21 cellular contexts compared by ENCODE assay signal in genomic region chr4:138839574-138839973, GRCh38.
"Had no signal": no experiment of that assay in that cellular context is flagged by ENCODE, and none has a peak within 500 bp of the region (broad histone marks: within the 10 kb centered on the region; RNA-seq: fewer than 3 reads in every experiment).

No MANE protein-coding gene starts in this region.

- H3K27me3 ChIP-seq: SJCRH30 had no signal

- H3K4me1 ChIP-seq: SJCRH30 had no signal

- H3K4me3 ChIP-seq: SJCRH30 had no signal

- DNase-seq: activated CD4-positive, alpha-beta memory T cell treated with anti-CD3 and anti-CD28 coated beads, Interleukin-2, amount 10 ng/mL, durations not matched to agents 7 days and 5 days; activated CD4-positive, alpha-beta T cell treated with anti-CD3 and anti-CD28 coated beads for 36 hours; activated CD4-positive, alpha-beta T cell treated with anti-CD3 and anti-CD28 coated beads, Interleukin-2, amount 50 U/mL, for 1 hour; activated gamma-delta T cell; activated naive CD4-positive, alpha-beta T cell treated with anti-CD3 and anti-CD28 coated beads, Interleukin-2, amount 10 ng/mL, durations not matched to agents 7 days and 5 days; activated naive CD8-positive, alpha-beta T cell treated with anti-CD3 and anti-CD28 coated beads for 36 hours; activated T-cell treated with anti-CD3 and anti-CD28 coated beads for 4 hours; activated T-cell treated with anti-CD3 and anti-CD28 coated beads, Interleukin-2, amount 50 U/mL, for 48 hours; central memory CD4-positive, alpha-beta T cell; NCI-H1105 treated with DMSO at 0.1 percent for 48 hours; NCI-H1436 treated with DMSO at 0.1 percent for 48 hours; NCI-H187; NCI-H2081; NCI-H446 treated with DMSO at 0.1 percent for 48 hours; NCI-H524 treated with DMSO at 0.1 percent for 48 hours; NCI-H748 treated with DMSO at 0.1 percent for 48 hours; SJCRH30; SK-N-SH; T-helper 1 cell had no signal

- H3K9ac ChIP-seq: SK-N-SH had no signal

- H3K9me3 ChIP-seq: SJCRH30, SK-N-SH had no signal

- H3K4me3 Mint-ChIP-seq: activated CD4-positive, alpha-beta memory T cell treated with anti-CD3 and anti-CD28 coated beads, Interleukin-2, amount 10 ng/mL, durations not matched to agents 7 days and 5 days; activated CD4-positive, alpha-beta T cell treated with anti-CD3 and anti-CD28 coated beads for 36 hours; activated naive CD4-positive, alpha-beta T cell treated with anti-CD3 and anti-CD28 coated beads, Interleukin-2, amount 10 ng/mL, durations not matched to agents 7 days and 5 days; activated naive CD8-positive, alpha-beta T cell treated with anti-CD3 and anti-CD28 coated beads for 36 hours; activated T-helper 17 cell treated with anti-CD3 and anti-CD28 coated beads, Interleukin-2, amount 50 U/mL, for 72 hours had no signal

- H3K9me3 Mint-ChIP-seq: activated CD4-positive, alpha-beta memory T cell treated with anti-CD3 and anti-CD28 coated beads, Interleukin-2, amount 10 ng/mL, durations not matched to agents 7 days and 5 days; activated naive CD4-positive, alpha-beta T cell treated with anti-CD3 and anti-CD28 coated beads, Interleukin-2, amount 10 ng/mL, durations not matched to agents 7 days and 5 days; activated naive CD8-positive, alpha-beta T cell treated with anti-CD3 and anti-CD28 coated beads for 36 hours; activated T-helper 17 cell treated with anti-CD3 and anti-CD28 coated beads, Interleukin-2, amount 50 U/mL, for 72 hours had no signal

- H3K4me1 Mint-ChIP-seq: activated CD4-positive, alpha-beta memory T cell treated with anti-CD3 and anti-CD28 coated beads, Interleukin-2, amount 10 ng/mL, durations not matched to agents 7 days and 5 days; activated CD4-positive, alpha-beta T cell treated with anti-CD3 and anti-CD28 coated beads for 36 hours; activated naive CD4-positive, alpha-beta T cell treated with anti-CD3 and anti-CD28 coated beads, Interleukin-2, amount 10 ng/mL, durations not matched to agents 7 days and 5 days; activated naive CD8-positive, alpha-beta T cell treated with anti-CD3 and anti-CD28 coated beads for 36 hours; activated T-helper 17 cell treated with anti-CD3 and anti-CD28 coated beads, Interleukin-2, amount 50 U/mL, for 72 hours had no signal

- H3K36me3 ChIP-seq: SJCRH30 had no signal

- H3K27ac Mint-ChIP-seq: activated CD4-positive, alpha-beta memory T cell treated with anti-CD3 and anti-CD28 coated beads, Interleukin-2, amount 10 ng/mL, durations not matched to agents 7 days and 5 days; activated CD4-positive, alpha-beta T cell treated with anti-CD3 and anti-CD28 coated beads for 36 hours; activated naive CD4-positive, alpha-beta T cell treated with anti-CD3 and anti-CD28 coated beads, Interleukin-2, amount 10 ng/mL, durations not matched to agents 7 days and 5 days; activated naive CD8-positive, alpha-beta T cell treated with anti-CD3 and anti-CD28 coated beads for 36 hours; activated T-helper 17 cell treated with anti-CD3 and anti-CD28 coated beads, Interleukin-2, amount 50 U/mL, for 72 hours had no signal

- ATAC-seq: activated CD4-positive, alpha-beta T cell treated with anti-CD3 and anti-CD28 coated beads for 36 hours; activated T-helper 17 cell treated with anti-CD3 and anti-CD28 coated beads, Interleukin-2, amount 50 U/mL, for 72 hours had no signal

- H3K4me2 ChIP-seq: SK-N-SH had no signal

- H3K27ac ChIP-seq: SJCRH30, VCaP had no signal

- H3K36me3 Mint-ChIP-seq: activated naive CD4-positive, alpha-beta T cell treated with anti-CD3 and anti-CD28 coated beads, Interleukin-2, amount 10 ng/mL, durations not matched to agents 7 days and 5 days; activated naive CD8-positive, alpha-beta T cell treated with anti-CD3 and anti-CD28 coated beads for 36 hours had no signal
